Comparison of ENCODE assay signal across 8 cellular contexts in genomic region chr2:161161074-161161577, GRCh38. TPM values are rescaled to one million over a fixed set of nuclear protein-coding genes. Genes with fewer than 3 reads are reported as not detected.
DNase-seq lines count a peak whose midpoint lies in the region; ATAC-seq and TF ChIP-seq lines count a peak whose summit lies in the region.

No MANE protein-coding gene starts in this region.

- no peak overlapping the region for H3K23ac ChIP-seq in neuronal stem cell (ENCODE audit: low read depth, low read length, poor library complexity)

- peaks cover 34 to 54% of the 10 kb centered on the region in 2 donors for H3K4me1 Mint-ChIP-seq in effector memory CD8-positive, alpha-beta T cell (ENCODE audit: low read depth in 2 of 2)

- no peaks in the 10 kb centered on the region for H3K27me3 Mint-ChIP-seq in effector memory CD8-positive, alpha-beta T cell

- H2BK12ac ChIP-seq in neuronal stem cell (ENCODE audit: low read length) = no peak overlapping the region

- H2BK120ac ChIP-seq in neuronal stem cell (ENCODE audit: low read depth, low read length) = no peak overlapping the region

- peak overlapping the region; percentile 96 for H3K9ac ChIP-seq in BLaER1
- H3K9ac ChIP-seq in OCI-LY3 (ENCODE audit: low read length) = peak overlapping the region; percentile 97
- H3K9ac ChIP-seq in neuronal stem cell (ENCODE audit: low read depth, low read length, poor library complexity) = peak overlapping the region; percentile 93

- WGBS in neuronal stem cell (ENCODE audit: extremely low coverage in 2 of 2, insufficient read length in 2 of 2, insufficient replicate concordance in 1 of 2), 2 donors = no CpG with 5 or more reads among the region's 11 CpGs

- H3K4me2 ChIP-seq in BLaER1 (peak overlapping the region; percentile 91), OCI-LY3 (ENCODE audit: low read length) (peak overlapping the region; percentile 78), neuronal stem cell (ENCODE audit: insufficient read depth, low read length, poor library complexity, severe bottlenecking) (peak overlapping the region; percentile 68)

- H2BK5ac ChIP-seq in neuronal stem cell (ENCODE audit: low read length) = no peak overlapping the region

- no peaks in the 10 kb centered on the region for H3K9me3 ChIP-seq in BLaER1
- H3K9me3 ChIP-seq in OCI-LY3 (ENCODE audit: insufficient read depth, low read length) = no peaks in the 10 kb centered on the region
- H3K9me3 ChIP-seq in neuronal stem cell (replicated peaks in 1 of 2; ENCODE audit: control insufficient read depth in 2 of 2, insufficient read depth in 1 of 2, low read depth in 1 of 2, low read length in 2 of 2) = no peaks in the 10 kb centered on the region

- peaks cover 36% of the 10 kb centered on the region for H3K36me3 Mint-ChIP-seq in effector memory CD8-positive, alpha-beta T cell (ENCODE audit: insufficient read depth)

- no peak overlapping the region for H4K8ac ChIP-seq in neuronal stem cell (ENCODE audit: low read depth, low read length)

- no peaks in the 10 kb centered on the region for H3K27me3 ChIP-seq in BLaER1
- H3K27me3 ChIP-seq in OCI-LY3 (ENCODE audit: low read depth, low read length) = no peaks in the 10 kb centered on the region
- H3K27me3 ChIP-seq in neuronal stem cell (ENCODE audit: control insufficient read depth in 3 of 3, insufficient read depth in 3 of 3, low read depth in 1 of 3, low read length in 3 of 3) = no peaks in the 10 kb centered on the region

- peaks cover 98% of the 10 kb centered on the region for H3K79me2 ChIP-seq in OCI-LY3 (ENCODE audit: low read length)

- H2BK15ac ChIP-seq in neuronal stem cell (ENCODE audit: low read length) = no peak overlapping the region

- H3K4me3 Mint-ChIP-seq in effector memory CD8-positive, alpha-beta T cell = peak overlapping the region; percentile 95 to 96

- H3K4me1 ChIP-seq in BLaER1 (peaks cover 18% of the 10 kb centered on the region), OCI-LY3 (ENCODE audit: low read length) (peaks cover 58% of the 10 kb centered on the region), neuronal stem cell (ENCODE audit: control insufficient read depth in 2 of 2, insufficient read depth in 1 of 2, low read depth in 1 of 2, low read length in 2 of 2) (peaks cover 0 to 4% of the 10 kb centered on the region in 2 donors)

- H3K27ac ChIP-seq in BLaER1 (peak overlapping the region; percentile 95), OCI-LY3 (ENCODE audit: low read length) (peak overlapping the region; percentile 94), neuronal stem cell (replicated peaks; ENCODE audit: low read length) (no peak overlapping the region)

- TF ChIP-seq CTCF in OCI-LY3 (IDR thresholded peaks at IDR 0.05; ENCODE audit: low read depth, low read length) = no peak

- H3K27ac Mint-ChIP-seq in effector memory CD8-positive, alpha-beta T cell = peak overlapping the region; percentile 96 to 97

- no peak overlapping the region for H4K91ac ChIP-seq in neuronal stem cell (ENCODE audit: low read depth, low read length, poor library complexity)

- DNase-seq in effector memory CD8-positive, alpha-beta T cell = peak in 1 of 3 experiments; percentile 41
- DNase-seq in neuronal stem cell (ENCODE audit: low spot score) = no peak
- DNase-seq in NCI-H2107 treated with DMSO at 0.1 percent for 48 hours (lab: John Stamatoyannopoulos, UW; ENCODE audit: unreplicated experiment) = no peak
- DNase-seq in C1 segment of cervical spinal cord (lab: John Stamatoyannopoulos, UW) = no peak

- H3K36me3 ChIP-seq in BLaER1 = peaks cover 21% of the 10 kb centered on the region
- H3K36me3 ChIP-seq in OCI-LY3 (replicated peaks; ENCODE audit: low read depth, low read length) = peaks cover 44% of the 10 kb centered on the region
- H3K36me3 ChIP-seq in neuronal stem cell (replicated peaks in 1 of 2; ENCODE audit: control insufficient read depth in 2 of 2, insufficient read depth in 2 of 2, low read length in 2 of 2) = peaks cover 1 to 33% of the 10 kb centered on the region in 2 donors

- H3K4me3 ChIP-seq in BLaER1 = peak overlapping the region; percentile 96
- peak overlapping the region; percentile 94 for H3K4me3 ChIP-seq in OCI-LY3 (ENCODE audit: low read length)
- H3K4me3 ChIP-seq in neuronal stem cell (ENCODE audit: low read length in 2 of 2) = peak overlapping the region; percentile 74 to 88

- H2AFZ ChIP-seq in OCI-LY3 (ENCODE audit: low read depth, low read length) (no peak overlapping the region), neuronal stem cell (ENCODE audit: low read length) (peak overlapping the region; percentile 88)

- H2AK5ac ChIP-seq in neuronal stem cell (ENCODE audit: low read depth, low read length) = no peak overlapping the region

- no peak overlapping the region for H3K4ac ChIP-seq in neuronal stem cell (ENCODE audit: low read length)

- H3K14ac ChIP-seq in neuronal stem cell (ENCODE audit: low read length) = no peak overlapping the region

- H4K20me1 ChIP-seq in BLaER1 (peaks cover 8% of the 10 kb centered on the region; the same call in 1 of the 2 replicates), OCI-LY3 (ENCODE audit: insufficient read depth, low read length) (peaks cover 49% of the 10 kb centered on the region)

- H3K18ac ChIP-seq in neuronal stem cell (ENCODE audit: low read length) = no peak overlapping the region

- peaks cover 1% of the 10 kb centered on the region for H3K79me1 ChIP-seq in neuronal stem cell (ENCODE audit: low read depth, low read length)

- H3K9me3 Mint-ChIP-seq in effector memory CD8-positive, alpha-beta T cell = no peaks in the 10 kb centered on the region

- peak; percentile 26 for ATAC-seq in GM19397 (IDR thresholded peaks at IDR 0.05; ENCODE audit: unreplicated experiment)
- ATAC-seq in effector memory CD8-positive, alpha-beta T cell (replicated peaks) = peak; percentile 49
- no peak for ATAC-seq in GM19324 (IDR thresholded peaks at IDR 0.05; ENCODE audit: low FRiP score, unreplicated experiment)

RNA-seq across cellular contexts. Expression of gene TANK, which starts 0.9 kb away (rescaled TPM):
- polyA plus RNA-seq in neuronal stem cell (2013, experiment 1 of 2) = 19.5 TPM
- polyA plus RNA-seq in neuronal stem cell (2013, experiment 2 of 2) = 21.2 TPM
